18 cellular contexts compared by ENCODE assay signal in genomic region chr5:66658516-66658915, GRCh38.
"Had no signal": no experiment of that assay in that cellular context is flagged by ENCODE, and none has a peak within 500 bp of the region (broad histone marks: within the 10 kb centered on the region; RNA-seq: fewer than 3 reads in every experiment).

No MANE protein-coding gene starts in this region.

- H3K4me1 ChIP-seq: colonic mucosa, spleen had no signal

- H3K4me3 ChIP-seq: colonic mucosa, heart right ventricle, pancreas, right lobe of liver, spleen had no signal

- H3K27ac ChIP-seq: colonic mucosa, heart right ventricle, pancreas, right lobe of liver, spleen had no signal

- DNase-seq: colonic mucosa; dermis blood vessel endothelial cell; foreskin melanocyte; heart right ventricle; hypothalamus; mammary epithelial cell; natural killer cell; nucleus accumbens; pancreas; right lobe of liver; spleen; stimulated activated CD4-positive, alpha-beta T cell treated with anti-CD3 and anti-CD28 coated beads, Interleukin-15, amount 100 ng/mL, for 24 hours; stimulated activated CD4-positive, alpha-beta T cell treated with anti-CD3 and anti-CD28 coated beads, Interleukin-1b, Interleukin-23, amount 100 ng/mL, for 48 hours; stimulated activated CD4-positive, alpha-beta T cell treated with anti-CD3 and anti-CD28 coated beads, Interleukin-4, amount 100 ng/mL, for 24 hours; stimulated activated naive B cell treated with anti-CD40 and anti-IgM and Interleukin-4, amounts not matched to agents 10 μg/mL and 1 μg/mL and 100 μg/mL, for 72 hours; trophoblast cell had no signal

- H3K27me3 ChIP-seq: colonic mucosa, heart right ventricle, pancreas, right lobe of liver, spleen had no signal

- FAIRE-seq: islet of Langerhans, pancreas, urothelium cell line had no signal

- H3K9me3 ChIP-seq: colonic mucosa, heart right ventricle, pancreas, right lobe of liver, spleen had no signal

- H3K36me3 ChIP-seq: colonic mucosa, heart right ventricle, pancreas, right lobe of liver, spleen had no signal
